In the genomic region with DNA sequence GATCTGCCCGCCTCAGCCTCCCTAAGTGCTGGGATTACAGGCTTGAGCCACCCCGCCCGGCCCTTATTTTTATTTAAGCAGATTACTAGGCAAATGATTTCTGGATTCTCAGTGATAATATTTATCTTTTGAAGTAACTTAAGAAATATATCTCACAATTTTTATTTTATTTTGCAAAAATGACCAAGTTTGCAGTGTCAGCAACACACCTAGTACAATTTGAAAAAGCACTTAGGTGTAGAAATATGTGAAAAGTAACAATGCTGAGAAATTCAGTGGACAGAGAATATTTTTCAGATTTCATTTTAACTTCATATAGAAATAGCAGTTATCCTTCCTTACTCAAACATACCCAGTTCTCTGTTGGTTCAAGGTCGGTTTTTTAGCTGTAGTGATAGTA, we compare ENCODE assay signal across 11 cellular contexts.
"Had no signal": no experiment of that assay in that cellular context is flagged by ENCODE, and none has a peak within 500 bp of the region (broad histone marks: within the 10 kb centered on the region; RNA-seq: fewer than 3 reads in every experiment).

No MANE protein-coding gene starts in this region.

- H3K27ac ChIP-seq: GM23248, HL-60, KMS-11 had no signal

- ATAC-seq: HCT116 had no signal

- H3K9me3 Mint-ChIP-seq: HFFc6, IgD-negative memory B cell had no signal

- H3K36me3 ChIP-seq: HAP-1 had no signal

- H3K27me3 Mint-ChIP-seq: IgD-negative memory B cell had no signal

- H3K27ac Mint-ChIP-seq: HFFc6, IgD-negative memory B cell had no signal

- H3K4me3 Mint-ChIP-seq: HFFc6, IgD-negative memory B cell had no signal

- FAIRE-seq: H1, H54 had no signal

- H3K4me3 ChIP-seq: GM23248, HAP-1 had no signal

- H3K9me3 ChIP-seq: HAP-1 had no signal

- H3K9ac ChIP-seq: GM23248, KMS-11 had no signal

- DNase-seq: GM23248, HFFc6, Karpas-422, KBM-7 had no signal

- H3K36me3 Mint-ChIP-seq: IgD-negative memory B cell had no signal

- H2AFZ ChIP-seq: GM23248 had no signal

- H3K4me2 ChIP-seq: KMS-11 had no signal
